12 cellular contexts compared by ENCODE assay signal in genomic region chr6:6723316-6723715, GRCh38.
A peak's percentile ranks its signal among the peaks of the same experiment; 100 is the strongest.
DNase-seq lines count a peak whose midpoint lies in the region; ATAC-seq and TF ChIP-seq lines count a peak whose summit lies in the region.
"Had no signal": no experiment of that assay in that cellular context is flagged by ENCODE, and none has a peak within 500 bp of the region (broad histone marks: within the 10 kb centered on the region; RNA-seq: fewer than 3 reads in every experiment).

No MANE protein-coding gene starts in this region.

- peaks cover 37% of the 10 kb centered on the region for H3K4me1 ChIP-seq in hepatocyte (ENCODE audit: insufficient read depth)

- no peaks in the 10 kb centered on the region for H3K79me2 ChIP-seq in hepatocyte

- DNase-seq in CD1c-positive myeloid dendritic cell (ENCODE audit: extremely low spot score) = peak; percentile 58
- DNase-seq in SIG-M5 (lab: John Stamatoyannopoulos, UW) = peak; percentile 38
- no peak for DNase-seq in hepatocyte (ENCODE audit: low spot score)
- no peak for DNase-seq in sciatic nerve (ENCODE audit: low spot score)
- no peak for DNase-seq in SW 1271 (lab: John Stamatoyannopoulos, UW)
- DNase-seq in H7 = no peak
- no peak for DNase-seq in hippocampal formation (lab: John Stamatoyannopoulos, UW)
- DNase-seq: activated naive CD8-positive, alpha-beta T cell treated with anti-CD3 and anti-CD28 coated beads for 36 hours; effector memory CD8-positive, alpha-beta T cell; NCI-H2029 treated with DMSO at 0.1 percent for 48 hours had no signal

- no peaks in the 10 kb centered on the region for H3K9me3 ChIP-seq in hepatocyte (ENCODE audit: low read depth)

- H3K9me2 ChIP-seq in hepatocyte (replicated peaks; ENCODE audit: insufficient read depth) = no peaks in the 10 kb centered on the region

- no peaks in the 10 kb centered on the region for H3K27me3 ChIP-seq in hepatocyte
- H3K27me3 ChIP-seq in H7 (ENCODE audit: control insufficient read depth, insufficient read depth, low read length) = peaks cover 2% of the 10 kb centered on the region; the same call in 1 of the 2 replicates

- H3K4me2 ChIP-seq in hepatocyte = peak overlapping the region; percentile 81

- H3K36me3 ChIP-seq in hepatocyte (replicated peaks; ENCODE audit: insufficient read depth, low read depth) (no peaks in the 10 kb centered on the region), H7 (replicated peaks; ENCODE audit: control insufficient read depth, insufficient read depth, low read length) (no peaks in the 10 kb centered on the region)

- intact Hi-C loops in sciatic nerve (cut with DNase I) = no loop called here

- no peaks in the 10 kb centered on the region for H4K20me1 ChIP-seq in hepatocyte (ENCODE audit: insufficient read depth, poor library complexity, severe bottlenecking)

- TF ChIP-seq CTCF in hepatocyte (IDR thresholded peaks at IDR 0.05; ENCODE audit: poor library complexity) = no peak

- WGBS in hepatocyte (ENCODE audit: low lambda C conversion rate, missing lambda C conversion rate) = 83% methylated on average over 2 of the region's 2 CpGs

- no peak overlapping the region for H3K4me3 ChIP-seq in hepatocyte
- no peak overlapping the region for H3K4me3 ChIP-seq in H7 (ENCODE audit: insufficient read depth, low read depth, low read length)

- H3K27ac ChIP-seq in hepatocyte = peak overlapping the region; percentile 91

- ATAC-seq in sciatic nerve = peak; percentile 11
- ATAC-seq in HG03196 (IDR thresholded peaks at IDR 0.05; ENCODE audit: unreplicated experiment) = no peak
- ATAC-seq: effector memory CD8-positive, alpha-beta T cell; natural killer cell treated with Interleukin-12 subunit alpha and Interleukin-12 subunit beta and Interleukin-15 and Interleukin-18, amount 100 ng/mL, for 72 hours had no signal

- no peak overlapping the region for H2AFZ ChIP-seq in hepatocyte

Comparison
In these comparisons a context has a peak if more than half of its experiments do, and no peak if none do; other contexts are left out.
1. DNase-seq: peak in CD1c-positive myeloid dendritic cell (single experiment) and SIG-M5 (single experiment); none in hepatocyte (single experiment), sciatic nerve (single experiment), SW 1271 (0 of 2), H7 (single experiment) and hippocampal formation (0 of 2).